In genomic region chr14:85702937-85703336, GRCh38 we compare ENCODE assay signal across 21 cellular contexts.
DNase-seq lines count a peak whose midpoint lies in the region; ATAC-seq, FAIRE-seq and TF ChIP-seq lines count a peak whose summit lies in the region.
"Had no signal": no experiment of that assay in that cellular context is flagged by ENCODE, and none has a peak within 500 bp of the region (broad histone marks: within the 10 kb centered on the region; RNA-seq: fewer than 3 reads in every experiment).

No MANE protein-coding gene starts in this region.

- peak overlapping the region; percentile 7 for H3K9ac ChIP-seq in Loucy (ENCODE audit: low read depth, low read length, poor library complexity, severe bottlenecking)

- H3K4me3 ChIP-seq in A549, result no peak overlapping the region
- no peak overlapping the region for H3K4me3 ChIP-seq in Loucy (ENCODE audit: low read length, poor library complexity, severe bottlenecking)
- no peak overlapping the region for H3K4me3 ChIP-seq in left lung
- no peak overlapping the region for H3K4me3 ChIP-seq in prostate gland
- H3K4me3 ChIP-seq in esophagus squamous epithelium, result no peak overlapping the region
- H3K4me3 ChIP-seq: colonic mucosa, GM23338, upper lobe of left lung had no signal

- FAIRE-seq in A549 (lab: Jason Lieb, UNC) (no peak), endometrium (lab: Jason Lieb, UNC) (peak; percentile 58)
- FAIRE-seq: A204.1 had no signal

- no peak overlapping the region for H3K27ac ChIP-seq in A549
- H3K27ac ChIP-seq in left lung, result no peak overlapping the region
- no peak overlapping the region for H3K27ac ChIP-seq in prostate gland
- no peak overlapping the region for H3K27ac ChIP-seq in esophagus squamous epithelium
- H3K27ac ChIP-seq: colonic mucosa, upper lobe of left lung had no signal

- H3K79me2 ChIP-seq in Loucy (ENCODE audit: insufficient read depth, low read length), result no peaks in the 10 kb centered on the region

- no peaks in the 10 kb centered on the region for H4K20me1 ChIP-seq in Loucy (ENCODE audit: insufficient read depth, low read length, poor library complexity, severe bottlenecking)

- peaks cover 3% of the 10 kb centered on the region; the same call in 1 of the 2 replicates for H3F3A ChIP-seq in Loucy (ENCODE audit: low read depth)

- ATAC-seq in A549 (no peak), left lung (peak; percentile 23), GM21381 (IDR thresholded peaks at IDR 0.05; ENCODE audit: unreplicated experiment) (no peak)
- ATAC-seq: GM23338, right cardiac atrium, Right ventricle myocardium inferior had no signal

- H3K4me1 ChIP-seq in A549 (no peaks in the 10 kb centered on the region), Loucy (ENCODE audit: insufficient read depth, low read length, poor library complexity, severe bottlenecking) (peaks cover 17% of the 10 kb centered on the region), left lung (no peaks in the 10 kb centered on the region), prostate gland (replicated peaks) (no peaks in the 10 kb centered on the region), esophagus squamous epithelium (no peaks in the 10 kb centered on the region)
- H3K4me1 ChIP-seq: colonic mucosa, upper lobe of left lung had no signal

- H3K36me3 ChIP-seq in Loucy (ENCODE audit: insufficient read depth, low read length) (no peaks in the 10 kb centered on the region), left lung (no peaks in the 10 kb centered on the region), prostate gland (no peaks in the 10 kb centered on the region), esophagus squamous epithelium (no peaks in the 10 kb centered on the region)
- H3K36me3 ChIP-seq: colonic mucosa, upper lobe of left lung had no signal

- POLR2A ChIA-PET in A549 (lab: Yijun Ruan, JAX), result no interaction called here

- CTCF ChIA-PET in A549 (lab: Yijun Ruan, JAX), result no interaction called here

- H3K4me2 ChIP-seq in A549 (no peak overlapping the region), Loucy (ENCODE audit: low read depth, low read length, poor library complexity, severe bottlenecking) (peak overlapping the region; percentile 62)
- H3K4me2 ChIP-seq: GM23338 had no signal

- H2AFZ ChIP-seq in Loucy (ENCODE audit: low read length), result peak overlapping the region; percentile 59

- no peaks in the 10 kb centered on the region for H3K27me3 ChIP-seq in Loucy (ENCODE audit: insufficient read depth, low read length, poor library complexity, severe bottlenecking)
- H3K27me3 ChIP-seq in left lung, result no peaks in the 10 kb centered on the region
- no peaks in the 10 kb centered on the region for H3K27me3 ChIP-seq in prostate gland (replicated peaks; ENCODE audit: insufficient read depth)
- no peaks in the 10 kb centered on the region for H3K27me3 ChIP-seq in esophagus squamous epithelium
- H3K27me3 ChIP-seq: colonic mucosa, upper lobe of left lung had no signal

- no peak for TF ChIP-seq RAD21 in A549 (conservative IDR thresholded peaks at IDR 0.05 in 1 of 2, IDR thresholded peaks at IDR 0.05 in 1 of 2)

- no peaks in the 10 kb centered on the region for H3K9me2 ChIP-seq in Loucy (replicated peaks; ENCODE audit: low read depth, low read length)

- TF ChIP-seq POLR2A in A549 (IDR thresholded peaks at IDR 0.05; ENCODE audit: low read length), result no peak
- no peak for TF ChIP-seq POLR2A in prostate gland (IDR thresholded peaks at IDR 0.05)
- TF ChIP-seq POLR2A in esophagus squamous epithelium (IDR thresholded peaks at IDR 0.05), result no peak

- DNase-seq in A549 (ENCODE audit: low read depth in 1 of 2, low spot score in 1 of 2), result no peak
- DNase-seq in left lung, result no peak
- DNase-seq in prostate gland (ENCODE audit: low spot score), result no peak
- DNase-seq in DMS114 treated with DMSO at 0.1 percent for 48 hours (lab: John Stamatoyannopoulos, UW; ENCODE audit: unreplicated experiment), result no peak
- no peak for DNase-seq in esophagus squamous epithelium (lab: John Stamatoyannopoulos, UW)
- DNase-seq: activated CD4-positive, alpha-beta T cell treated with anti-CD3 and anti-CD28 coated beads, Interleukin-2, amount 10 ng/mL, durations not matched to agents 7 days and 5 days; CD4-positive, CD25-positive, alpha-beta regulatory T cell; colonic mucosa; DMS153; erythroblast; MV-4-11; NCI-H524; right cardiac atrium; stimulated activated CD4-positive, alpha-beta T cell treated with anti-CD3 and anti-CD28 coated beads, Interleukin-2, amount 100 ng/mL, for 24 hours; upper lobe of left lung had no signal

- WGBS in A549 (ENCODE audit: missing lambda C conversion rate), result 24% methylated on average over 2 of the region's 2 CpGs
- 71% methylated on average over 2 of the region's 2 CpGs for WGBS in prostate gland
- WGBS in esophagus squamous epithelium, 2 donors, result 66 to 72% methylated on average over 2 of the region's 2 CpGs

- H3K9me3 ChIP-seq in A549, result no peaks in the 10 kb centered on the region
- no peaks in the 10 kb centered on the region for H3K9me3 ChIP-seq in Loucy (ENCODE audit: insufficient read depth, low read depth, low read length)
- H3K9me3 ChIP-seq in left lung, result no peaks in the 10 kb centered on the region
- H3K9me3 ChIP-seq in prostate gland, result no peaks in the 10 kb centered on the region
- H3K9me3 ChIP-seq in esophagus squamous epithelium, result no peaks in the 10 kb centered on the region
- H3K9me3 ChIP-seq: colonic mucosa, upper lobe of left lung had no signal

- TF ChIP-seq CTCF in A549 (IDR thresholded peaks at IDR 0.05) (no peak), Loucy (conservative IDR thresholded peaks at IDR 0.05; ENCODE audit: low read length) (no peak), left lung (IDR thresholded peaks at IDR 0.05) (no peak), prostate gland (IDR thresholded peaks at IDR 0.05) (no peak), esophagus squamous epithelium (IDR thresholded peaks at IDR 0.05) (no peak)

- intact Hi-C loops in left lung (cut with DNase I) (no loop called here), prostate gland (cut with DNase I) (no loop called here), esophagus squamous epithelium (cut with DNase I) (no loop called here)

- TF ChIP-seq EP300 in A549 (IDR thresholded peaks at IDR 0.05), result no peak

TF ChIP-seq in A549, 52 proteins besides CTCF, POLR2A, EP300 and RAD21:
- TF ChIP-seq MAFK (IDR thresholded peaks at IDR 0.05; ENCODE audit: partially characterized antibody), result peak; percentile 93
- TF ChIP-seq JUN (IDR thresholded peaks at IDR 0.05), result no peak
TF ChIP-seq in A549: peak in this region for 1.
